Comparison of ENCODE assay signal across 8 cellular contexts in the genomic region with DNA sequence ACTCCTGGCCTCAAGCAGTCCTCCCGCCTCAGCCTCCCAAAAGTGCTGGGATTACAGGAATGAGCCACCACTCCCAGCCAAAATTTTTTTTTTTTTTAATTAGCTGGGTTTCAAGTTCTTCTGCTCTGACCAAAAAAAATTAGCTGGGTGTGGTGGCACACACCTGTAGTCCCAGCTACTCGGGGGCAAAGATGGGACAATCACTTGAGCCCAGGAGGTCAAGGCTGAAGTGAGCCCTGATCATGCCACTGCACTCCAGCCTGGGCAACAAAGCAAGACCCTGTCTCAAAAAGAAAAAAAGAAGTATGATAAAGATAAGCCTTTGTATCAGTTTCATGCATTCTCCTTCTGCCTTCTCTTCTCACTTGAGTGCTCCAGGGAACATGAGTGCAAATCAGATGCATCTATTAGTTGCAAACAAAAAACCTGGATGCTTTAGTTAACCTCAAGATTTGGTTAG. TPM values are rescaled to one million over a fixed set of nuclear protein-coding genes. Genes with fewer than 3 reads are reported as not detected.
DNase-seq lines count a peak whose midpoint lies in the region; ATAC-seq and TF ChIP-seq lines count a peak whose summit lies in the region.
"Had no signal": no experiment of that assay in that cellular context is flagged by ENCODE, and none has a peak within 500 bp of the region (broad histone marks: within the 10 kb centered on the region; RNA-seq: fewer than 3 reads in every experiment).

No MANE protein-coding gene starts in this region.

- CTCF ChIA-PET in Caco-2 (lab: Charles Lee) (interaction anchor here (0.7 to 2.0 kb wide), 3 partner anchors 13 to 210 kb away, joined by 3 to 9 read pairs (median 3); partner anchors contain the start of gene NOB1), OCI-LY7 (lab: Charles Lee; ENCODE audit: unreplicated experiment) (no interaction called here)

- no TSS peak for BruUV-seq in Caco-2 (replicated peaks; lab: Mats Ljungman, UMichigan)
- BruUV-seq in OCI-LY7 (replicated peaks; lab: Mats Ljungman, UMichigan) = no TSS peak

- 0 out of 2 replicates have a peak overlapping the region, but pooled peaks have one; percentile 81 for H3K4me2 ChIP-seq in OCI-LY7 (ENCODE audit: low read length)
- peak overlapping the region; percentile 88 for H3K4me2 ChIP-seq in fibroblast of lung (ENCODE audit: extremely low read depth, insufficient read depth, low read length)

- no peak for ATAC-seq in HG03280 (IDR thresholded peaks at IDR 0.05; ENCODE audit: unreplicated experiment)

- H3K9me3 ChIP-seq in Caco-2 (no peaks in the 10 kb centered on the region), OCI-LY7 (ENCODE audit: low read length) (no peaks in the 10 kb centered on the region), fibroblast of lung (ENCODE audit: control insufficient read depth, insufficient read depth, low read depth, low read length) (no peaks in the 10 kb centered on the region), prostate gland (no peaks in the 10 kb centered on the region)
- H3K9me3 ChIP-seq: tibial artery had no signal

- peaks cover 25% of the 10 kb centered on the region for H3K4me1 Mint-ChIP-seq in Caco-2 (ENCODE audit: low read depth, unreplicated experiment)

- peak overlapping the region; percentile 95 for H3K4me3 Mint-ChIP-seq in Caco-2 (ENCODE audit: unreplicated experiment)

- H3K36me3 ChIP-seq in Caco-2 (ENCODE audit: control insufficient read depth, insufficient read depth, low read length) (no peaks in the 10 kb centered on the region), OCI-LY7 (ENCODE audit: insufficient read depth, low read length) (no peaks in the 10 kb centered on the region), fibroblast of lung (ENCODE audit: control insufficient read depth, insufficient read depth, low read length) (peaks cover 2% of the 10 kb centered on the region), prostate gland (no peaks in the 10 kb centered on the region)
- H3K36me3 ChIP-seq: tibial artery had no signal

- H3K27me3 ChIP-seq in Caco-2 (replicated peaks; ENCODE audit: control insufficient read depth, insufficient read depth, low read length) (no peaks in the 10 kb centered on the region), fibroblast of lung (ENCODE audit: control insufficient read depth, insufficient read depth, low read length) (no peaks in the 10 kb centered on the region), prostate gland (replicated peaks; ENCODE audit: insufficient read depth) (no peaks in the 10 kb centered on the region)
- H3K27me3 ChIP-seq: tibial artery had no signal

- H3K27ac ChIP-seq in OCI-LY7 (ENCODE audit: low read depth, low read length, poor library complexity, severe bottlenecking) = no peak overlapping the region
- no peak overlapping the region for H3K27ac ChIP-seq in fibroblast of lung (ENCODE audit: insufficient read depth, low read length)
- no peak overlapping the region for H3K27ac ChIP-seq in prostate gland

- WGBS in prostate gland = 90% methylated on average over 2 of the region's 2 CpGs

- DNase-seq in Caco-2 (no peak), OCI-LY7 (ENCODE audit: low spot score) (no peak), fibroblast of lung (ENCODE audit: low read depth in 2 of 2) (no peak), skeletal muscle cell (ENCODE audit: low read depth) (no peak), prostate gland (ENCODE audit: low spot score) (no peak), KG1 (lab: John Stamatoyannopoulos, UW) (no peak)

- intact Hi-C loops in Caco-2 (cut with micrococcal nuclease; ENCODE audit: unreplicated experiment) (no loop called here), OCI-LY7 (cut with micrococcal nuclease; ENCODE audit: unreplicated experiment) (no loop called here), prostate gland (cut with DNase I) (no loop called here)

- H3K79me2 ChIP-seq in OCI-LY7 (ENCODE audit: insufficient read depth, low read depth, low read length) (no peaks in the 10 kb centered on the region), fibroblast of lung (ENCODE audit: control insufficient read depth, insufficient read depth, low read length) (peaks cover 60% of the 10 kb centered on the region)

- peaks cover 32% of the 10 kb centered on the region for H3K4me1 ChIP-seq in Caco-2
- H3K4me1 ChIP-seq in OCI-LY7 (ENCODE audit: insufficient read depth, low read length, poor library complexity, severe bottlenecking) = peaks cover 32% of the 10 kb centered on the region
- peaks cover 2% of the 10 kb centered on the region for H3K4me1 ChIP-seq in fibroblast of lung (ENCODE audit: control insufficient read depth, extremely low read depth, insufficient read depth, low read length)
- H3K4me1 ChIP-seq in prostate gland (replicated peaks) = peaks cover 3% of the 10 kb centered on the region

- TF ChIP-seq CTCF in Caco-2 (IDR thresholded peaks at IDR 0.05; ENCODE audit: insufficient read depth in 1 of 2, low read depth in 1 of 2, low read length in 1 of 2, severe bottlenecking in 1 of 2, unreplicated experiment in 1 of 2) (no peak), OCI-LY7 (conservative IDR thresholded peaks at IDR 0.05; ENCODE audit: low read length) (no peak), fibroblast of lung (conservative IDR thresholded peaks at IDR 0.05 in 1 of 2, IDR thresholded peaks at IDR 0.05 in 1 of 2; ENCODE audit: low read depth in 1 of 2, low read length in 2 of 2) (no peak), prostate gland (IDR thresholded peaks at IDR 0.05) (no peak)

- no peak overlapping the region for H2AFZ ChIP-seq in OCI-LY7 (ENCODE audit: low read length)
- no peak overlapping the region for H2AFZ ChIP-seq in fibroblast of lung (ENCODE audit: low read length)

- H3K36me3 Mint-ChIP-seq in Caco-2 (ENCODE audit: insufficient read depth, unreplicated experiment) = peaks cover 56% of the 10 kb centered on the region

- POLR2A ChIA-PET in Caco-2 (lab: Charles Lee) = interaction anchor here (0.6 to 2.6 kb wide), 3 partner anchors 19 to 76 kb away, joined by 3 to 9 read pairs (median 6); partner anchors contain the start of gene NOB1
- POLR2A ChIA-PET in OCI-LY7 (lab: Charles Lee) = interaction anchor here (0.6 to 4.2 kb wide), 3 partner anchors 30 to 110 kb away, joined by 3 to 24 read pairs (median 7); partner anchors contain the start of genes NOB1 and WWP2

- TF ChIP-seq POLR2A in prostate gland (IDR thresholded peaks at IDR 0.05) = no peak

- H3K27ac Mint-ChIP-seq in Caco-2 (ENCODE audit: unreplicated experiment) = peak overlapping the region; percentile 98

- H3K9me2 ChIP-seq in OCI-LY7 (ENCODE audit: insufficient read depth, low read length) = no peaks in the 10 kb centered on the region

- H3K27me3 Mint-ChIP-seq in Caco-2 (ENCODE audit: insufficient read depth, unreplicated experiment) = no peaks in the 10 kb centered on the region

- H3K9me3 Mint-ChIP-seq in Caco-2 (ENCODE audit: unreplicated experiment) = no peaks in the 10 kb centered on the region

- no peak overlapping the region for H3K9ac ChIP-seq in fibroblast of lung (ENCODE audit: insufficient read depth, low read length)

- no peaks in the 10 kb centered on the region for H4K20me1 ChIP-seq in OCI-LY7 (ENCODE audit: insufficient read depth, low read length)
- H4K20me1 ChIP-seq in fibroblast of lung (ENCODE audit: control insufficient read depth, extremely low read depth, insufficient read depth, low read length) = no peaks in the 10 kb centered on the region

- H3K4me3 ChIP-seq in Caco-2 (ENCODE audit: low read depth, low read length) = no peak overlapping the region
- no peak overlapping the region for H3K4me3 ChIP-seq in OCI-LY7 (ENCODE audit: low read depth, low read length, poor library complexity, severe bottlenecking)
- H3K4me3 ChIP-seq in fibroblast of lung (replicated peaks in 1 of 4; ENCODE audit: control extremely low read depth in 1 of 4, insufficient read depth in 1 of 4, low read depth in 3 of 4, low read length in 4 of 4) = peak overlapping the region; percentile 66 to 83 (median 78)
- peak overlapping the region; percentile 76 for H3K4me3 ChIP-seq in skeletal muscle cell (ENCODE audit: low read depth, low read length)
- H3K4me3 ChIP-seq in prostate gland = no peak overlapping the region

RNA-seq across cellular contexts. Expression of gene NQO1, which starts 1.9 kb away (rescaled TPM):
- 96.2 and 119 TPM in 2 replicates for total RNA-seq in Caco-2 (2022)
- 3.2 and 3.6 TPM in 2 replicates for total RNA-seq in OCI-LY7 (2014; rRNA removed; shearing (Covaris generic))
- total RNA-seq in OCI-LY7 (2022) = 4.1 TPM in 2 replicates
- 494 and 779 TPM in 2 replicates for total RNA-seq in fibroblast of lung
- 583 and 732 TPM in 2 replicates for polyA plus RNA-seq in fibroblast of lung
- 630 and 830 TPM in 2 replicates for polyA plus RNA-seq in fibroblast of lung (2012)
- 314 and 419 TPM in 2 replicates for polyA minus RNA-seq in fibroblast of lung (ENCODE audit: low replicate concordance)
- total RNA-seq in prostate gland = 10 to 100 TPM; 25.2 to 43.9 TPM

RNA-seq across cellular contexts. Expression of gene NOB1, which starts 30.3 kb away (rescaled TPM):
- total RNA-seq in Caco-2 (2022) (115 and 120 TPM in 2 replicates), OCI-LY7 (2022) (62.2 and 68.7 TPM in 2 replicates), fibroblast of lung (25.1 and 28.0 TPM in 2 replicates), prostate gland (10 to 100 TPM; 29.8 to 44.1 TPM)
- total RNA-seq in OCI-LY7 (2014; rRNA removed; shearing (Covaris generic)) = 29.3 and 36.9 TPM in 2 replicates
- 45.0 and 64.4 TPM in 2 replicates for polyA plus RNA-seq in fibroblast of lung
- 41.7 and 60.4 TPM in 2 replicates for polyA plus RNA-seq in fibroblast of lung (2012)
- polyA minus RNA-seq in fibroblast of lung (ENCODE audit: low replicate concordance) = 37.7 and 68.5 TPM in 2 replicates

RNA-seq across cellular contexts. Expression of gene WWP2, which starts 37.7 kb away (rescaled TPM):
- total RNA-seq in Caco-2 (2022) (39.7 and 43.9 TPM in 2 replicates), OCI-LY7 (2022) (43.4 and 45.6 TPM in 2 replicates), fibroblast of lung (11.3 and 16.3 TPM in 2 replicates), prostate gland (10 to 100 TPM; 30.9 to 66.3 TPM)
- 20.8 and 30.3 TPM in 2 replicates for total RNA-seq in OCI-LY7 (2014; rRNA removed; shearing (Covaris generic))
- polyA plus RNA-seq in fibroblast of lung = 16.5 and 28.5 TPM in 2 replicates
- polyA plus RNA-seq in fibroblast of lung (2012) = 22.0 and 42.6 TPM in 2 replicates
- 56.4 and 63.6 TPM in 2 replicates for polyA minus RNA-seq in fibroblast of lung (ENCODE audit: low replicate concordance)

Comparison
In these comparisons a context has a peak if more than half of its experiments do, and no peak if none do; other contexts are left out.
1. H3K4me3 ChIP-seq: peak in fibroblast of lung (4 of 4) and skeletal muscle cell (single experiment); none in Caco-2 (single experiment), OCI-LY7 (single experiment) and prostate gland (0 of 2).
2. RNA of gene NQO1, which starts 1.9 kb away (total RNA-seq): 494 to 779 TPM in fibroblast of lung, 96.2 to 119 TPM in Caco-2 and 25.2 to 43.9 TPM in prostate gland; 3.2 to 4.1 TPM in OCI-LY7; every median in the first group is over 4 times any median in the second.